Comparison of ENCODE assay signal across 10 cellular contexts in the genomic region with DNA sequence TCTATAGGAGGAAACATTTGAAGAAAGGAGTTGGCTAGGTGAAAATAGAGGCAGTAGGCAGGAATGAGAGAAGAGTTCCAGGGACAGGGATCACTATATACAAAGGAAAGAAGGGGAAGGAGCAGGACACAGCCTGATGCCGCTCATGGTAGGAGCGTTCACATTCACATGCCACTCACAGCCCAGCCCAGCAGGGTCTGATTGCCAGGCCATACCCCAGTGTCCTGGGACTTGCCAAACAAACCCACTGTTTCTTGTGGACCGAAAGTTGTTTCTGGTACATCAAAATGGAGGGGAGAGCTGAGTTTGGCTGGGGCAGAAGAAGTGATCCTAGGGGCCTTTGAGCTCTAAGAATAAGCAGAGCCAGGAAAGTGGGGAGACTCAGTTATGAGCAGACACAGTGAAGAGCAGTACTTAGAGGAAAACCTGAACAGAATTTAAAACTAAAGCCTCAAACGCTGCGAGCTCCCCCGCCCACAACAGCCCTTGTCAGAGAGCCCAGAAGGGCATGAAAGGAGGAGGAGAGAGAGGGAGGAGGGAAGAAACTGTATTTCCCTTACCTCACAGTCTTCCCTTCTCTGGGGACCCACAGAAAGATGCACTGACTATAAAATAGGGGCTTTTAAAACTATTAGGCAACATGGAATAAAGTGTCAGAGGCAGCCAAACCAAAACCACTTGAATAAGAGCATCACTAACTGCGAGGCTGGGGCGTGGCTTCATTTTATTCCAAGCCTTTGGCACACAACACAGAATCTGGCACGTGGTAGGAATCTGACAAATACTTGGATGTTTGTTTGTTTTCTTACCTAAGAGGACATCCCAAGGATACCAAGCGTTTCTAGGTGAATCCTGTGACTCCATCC.
DNase-seq lines count a peak whose midpoint lies in the region; ATAC-seq and TF ChIP-seq lines count a peak whose summit lies in the region.
"Had no signal": no experiment of that assay in that cellular context is flagged by ENCODE, and none has a peak within 500 bp of the region (broad histone marks: within the 10 kb centered on the region; RNA-seq: fewer than 3 reads in every experiment).

No MANE protein-coding gene starts in this region.

- H3K4me1 ChIP-seq in ACC112 (ENCODE audit: control insufficient read depth, insufficient read depth, low read length, unreplicated experiment) = peaks cover 73% of the 10 kb centered on the region

- H2AFZ ChIP-seq in ACC112 (ENCODE audit: low read length, unreplicated experiment) = no peak overlapping the region

- peak overlapping the region; percentile 69 for H3K4me3 ChIP-seq in ACC112 (ENCODE audit: low read depth, low read length)

- peaks cover 4% of the 10 kb centered on the region for H3K9me3 Mint-ChIP-seq in mesothelial cell of epicardium

- peak overlapping the region; percentile 96 for H3K27ac ChIP-seq in ACC112 (ENCODE audit: low read depth, low read length)
- H3K27ac ChIP-seq in caudate nucleus (ENCODE audit: low read depth, low read length) = peak overlapping the region; percentile 90

- H3K27me3 ChIP-seq in ACC112 (ENCODE audit: insufficient read depth, low read length) = no peaks in the 10 kb centered on the region

- ATAC-seq in HG02870 (IDR thresholded peaks at IDR 0.05; ENCODE audit: unreplicated experiment) = no peak
- no peak for ATAC-seq in GM18873 (IDR thresholded peaks at IDR 0.05; ENCODE audit: low FRiP score, unreplicated experiment)
- no peak for ATAC-seq in HG03175 (IDR thresholded peaks at IDR 0.05; ENCODE audit: unreplicated experiment)
- no peak for ATAC-seq in GM19351 (IDR thresholded peaks at IDR 0.05; ENCODE audit: unreplicated experiment)

- TF ChIP-seq CTCF in mesothelial cell of epicardium (IDR thresholded peaks at IDR 0.05; ENCODE audit: unreplicated experiment) = no peak

- H3K79me2 ChIP-seq in ACC112 (ENCODE audit: control insufficient read depth, insufficient read depth, low read length, unreplicated experiment) = peaks cover 46% of the 10 kb centered on the region

- no peaks in the 10 kb centered on the region for H3K36me3 Mint-ChIP-seq in mesothelial cell of epicardium
- H3K36me3 Mint-ChIP-seq: activated naive CD8-positive, alpha-beta T cell had no signal

- peak overlapping the region; percentile 68 for H3K27ac Mint-ChIP-seq in mesothelial cell of epicardium
- H3K27ac Mint-ChIP-seq: activated naive CD8-positive, alpha-beta T cell had no signal

- no peaks in the 10 kb centered on the region for H3K27me3 Mint-ChIP-seq in mesothelial cell of epicardium (ENCODE audit: low read depth)

- DNase-seq in NCI-H2029 treated with DMSO at 0.1 percent for 48 hours (lab: John Stamatoyannopoulos, UW) = peak; percentile 74
- peak in 57 of 61 donors; percentile 2 to 89 (median 67) for DNase-seq in caudate nucleus (lab: John Stamatoyannopoulos, UW)
- DNase-seq in mesothelial cell of epicardium (ENCODE audit: low spot score in 2 of 2, unreplicated experiment in 2 of 2) = no peak
- DNase-seq: DND-41 had no signal

- H3K4me1 Mint-ChIP-seq in mesothelial cell of epicardium = peaks cover 44% of the 10 kb centered on the region

- H3K36me3 ChIP-seq in ACC112 (ENCODE audit: insufficient read depth, low read length) = 0 out of 2 replicates have a peak, but pooled peaks cover 6% of the 10 kb centered on the region

- no peak overlapping the region for H3K4me3 Mint-ChIP-seq in mesothelial cell of epicardium
- H3K4me3 Mint-ChIP-seq: activated naive CD8-positive, alpha-beta T cell had no signal

Comparison
In these comparisons a context has a peak if more than half of its experiments do, and no peak if none do; other contexts are left out.
1. DNase-seq: peak in NCI-H2029 treated with DMSO at 0.1 percent for 48 hours (single experiment) and caudate nucleus (57 of 61); none in mesothelial cell of epicardium (0 of 2).